Comparison of ENCODE assay signal across 22 cellular contexts in the genomic region with DNA sequence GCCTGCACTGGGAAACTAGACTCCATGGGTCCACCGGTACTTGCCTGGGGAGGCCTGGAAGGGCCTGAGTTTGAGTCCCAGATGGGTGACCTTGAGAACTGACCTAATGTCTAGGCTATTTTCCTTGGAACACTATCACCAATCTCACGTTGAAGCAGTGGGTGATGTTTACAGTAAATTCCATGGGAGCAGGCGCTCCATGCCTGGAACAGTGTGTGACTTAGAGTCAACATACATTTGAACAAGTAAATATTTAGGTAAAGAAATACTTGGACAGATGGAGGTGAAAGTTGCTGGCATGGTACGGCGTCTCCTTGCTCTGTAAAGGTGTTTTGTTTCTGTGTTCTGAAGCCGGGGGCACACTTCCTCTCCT. TPM values are rescaled to one million over a fixed set of nuclear protein-coding genes. Genes with fewer than 3 reads are reported as not detected.
DNase-seq lines count a peak whose midpoint lies in the region; ATAC-seq, FAIRE-seq and TF ChIP-seq lines count a peak whose summit lies in the region.
"Had no signal": no experiment of that assay in that cellular context is flagged by ENCODE, and none has a peak within 500 bp of the region (broad histone marks: within the 10 kb centered on the region; RNA-seq: fewer than 3 reads in every experiment).

No MANE protein-coding gene starts in this region.

- no peaks in the 10 kb centered on the region for H3K27me3 Mint-ChIP-seq in chondrocyte (ENCODE audit: low read depth)
- no peaks in the 10 kb centered on the region for H3K27me3 Mint-ChIP-seq in CD4-positive, alpha-beta memory T cell
- H3K27me3 Mint-ChIP-seq: activated naive CD4-positive, alpha-beta T cell treated with anti-CD3 and anti-CD28 coated beads, Interleukin-2, amount 10 ng/mL, durations not matched to agents 7 days and 5 days; progenitor cell of endocrine pancreas had no signal

- WGBS in HepG2 (ENCODE audit: low lambda C conversion rate): 19% methylated on average over 5 of the region's 6 CpGs
- 66% methylated on average over 5 of the region's 6 CpGs for WGBS in right lobe of liver (ENCODE audit: insufficient coverage, low coverage, low lambda C conversion rate, missing lambda C conversion rate)

- no peak overlapping the region for H3K4me3 Mint-ChIP-seq in chondrocyte (ENCODE audit: unreplicated experiment)
- H3K4me3 Mint-ChIP-seq in CD4-positive, alpha-beta memory T cell: no peak overlapping the region
- H3K4me3 Mint-ChIP-seq: activated naive CD4-positive, alpha-beta T cell treated with anti-CD3 and anti-CD28 coated beads, Interleukin-2, amount 10 ng/mL, durations not matched to agents 7 days and 5 days; nephron progenitor cell had no signal

- H4K20me1 ChIP-seq in HepG2 (ENCODE audit: insufficient read depth, low read length): peaks cover under 1% of the 10 kb centered on the region; the same call in 1 of the 2 replicates

- H2AFZ ChIP-seq in HepG2 (ENCODE audit: low read length): no peak overlapping the region
- H2AFZ ChIP-seq: GM23248 had no signal

- H3K27ac ChIP-seq in HepG2 (ENCODE audit: extremely low read length, insufficient read depth, low read length) (peak overlapping the region; percentile 55), right lobe of liver (no peak overlapping the region)
- H3K27ac ChIP-seq in CD4-positive, alpha-beta memory T cell (ENCODE audit: low read depth, low read length): no peak overlapping the region
- H3K27ac ChIP-seq: GM23248 had no signal

- TF ChIP-seq CTCF in HepG2 (CRISPR knock-in tag; IDR thresholded peaks at IDR 0.05): no peak
- TF ChIP-seq CTCF in right lobe of liver (IDR thresholded peaks at IDR 0.05): no peak
- no peak for TF ChIP-seq CTCF in chondrocyte (IDR thresholded peaks at IDR 0.05)
- no peak for TF ChIP-seq CTCF in mucosa of descending colon (IDR thresholded peaks at IDR 0.05)
- TF ChIP-seq CTCF in D721Med (IDR thresholded peaks at IDR 0.05; ENCODE audit: insufficient read depth, missing control alignments): no peak

- H3K9ac ChIP-seq in HepG2 (ENCODE audit: insufficient read depth, low read depth, low read length): no peak overlapping the region
- H3K9ac ChIP-seq: GM23248 had no signal

- BruUV-seq in HepG2 (replicated peaks; lab: Mats Ljungman, UMichigan): no TSS peak

- peak; percentile 44 for ATAC-seq in HepG2
- ATAC-seq in right lobe of liver: no peak
- peak; percentile 31 for ATAC-seq in mucosa of descending colon
- no peak for ATAC-seq in HG02623 (IDR thresholded peaks at IDR 0.05; ENCODE audit: unreplicated experiment)

- CTCF ChIA-PET in HepG2 (lab: Yijun Ruan, JAX; ENCODE audit: low intra/inter-chr PET ratio, low total read pairs): no interaction called here
- CTCF ChIA-PET in CD4-positive, alpha-beta memory T cell (lab: Charles Lee; ENCODE audit: partially characterized antibody): interaction anchor here (1.6 kb wide), 1 partner anchor 17 kb away, joined by 5 read pairs; no protein-coding TSS in a partner anchor

- H3K4me2 ChIP-seq in HepG2 (ENCODE audit: low read depth, low read length): peak overlapping the region; percentile 38; the same call in 1 of the 2 replicates

- peaks cover 81% of the 10 kb centered on the region for H3K79me2 ChIP-seq in HepG2 (ENCODE audit: insufficient read depth, low read length)

- no peaks in the 10 kb centered on the region for H3K27me3 ChIP-seq in HepG2 (ENCODE audit: control insufficient read depth in 1 of 2, insufficient read depth in 2 of 2, low read length in 2 of 2)
- no peaks in the 10 kb centered on the region for H3K27me3 ChIP-seq in right lobe of liver
- no peaks in the 10 kb centered on the region for H3K27me3 ChIP-seq in CD4-positive, alpha-beta memory T cell (ENCODE audit: insufficient read depth, low read length)

- TF ChIP-seq POLR2A in HepG2 (IDR thresholded peaks at IDR 0.05; ENCODE audit: insufficient read depth in 1 of 2, low read depth in 2 of 2, low read length in 2 of 2) (no peak), right lobe of liver (IDR thresholded peaks at IDR 0.05) (no peak)

- H3K9me3 ChIP-seq in HepG2 (ENCODE audit: low read length): no peaks in the 10 kb centered on the region
- no peaks in the 10 kb centered on the region for H3K9me3 ChIP-seq in right lobe of liver
- no peaks in the 10 kb centered on the region for H3K9me3 ChIP-seq in mucosa of descending colon
- H3K9me3 ChIP-seq in CD4-positive, alpha-beta memory T cell (ENCODE audit: control insufficient read depth in 1 of 2, low read length in 2 of 2): no peaks in the 10 kb centered on the region

- no peak overlapping the region for H3K4me3 ChIP-seq in HepG2 (replicated peaks in 1 of 3; ENCODE audit: insufficient read depth in 1 of 3, low read depth in 2 of 3, low read length in 3 of 3)
- no peak overlapping the region for H3K4me3 ChIP-seq in right lobe of liver
- no peak overlapping the region for H3K4me3 ChIP-seq in mucosa of descending colon
- no peak overlapping the region for H3K4me3 ChIP-seq in CD4-positive, alpha-beta memory T cell (ENCODE audit: low read length in 2 of 2)
- H3K4me3 ChIP-seq: GM23248, skin epidermis had no signal

- peak overlapping the region; percentile 52 for H3K27ac Mint-ChIP-seq in chondrocyte (ENCODE audit: unreplicated experiment)
- H3K27ac Mint-ChIP-seq in CD4-positive, alpha-beta memory T cell: peak overlapping the region in 3 of 7 donors; percentile 19 to 60 (median 52)
- H3K27ac Mint-ChIP-seq: activated naive CD4-positive, alpha-beta T cell treated with anti-CD3 and anti-CD28 coated beads, Interleukin-2, amount 10 ng/mL, durations not matched to agents 7 days and 5 days; nephron progenitor cell; progenitor cell of endocrine pancreas had no signal

- intact Hi-C loops in HepG2 (cut with micrococcal nuclease; ENCODE audit: unreplicated experiment) (no loop called here), right lobe of liver (cut with DNase I) (no loop called here), mucosa of descending colon (cut with DNase I, micrococcal nuclease) (no loop called here)
- intact Hi-C loops in CD4-positive, alpha-beta memory T cell (cut with micrococcal nuclease): no loop called here

- FAIRE-seq in HepG2 (lab: Jason Lieb, UNC) (no peak), D721Med (lab: Jason Lieb, UNC) (no peak)
- FAIRE-seq: frontal cortex had no signal

- peak in 1 of 2 experiments; percentile 59; a peak in 1 of 4 replicates for TF ChIP-seq EP300 in HepG2 (IDR thresholded peaks at IDR 0.05; ENCODE audit: low read depth in 2 of 2, low read length in 2 of 2)
- no peak for TF ChIP-seq EP300 in HepG2 (CRISPR knock-in tag; IDR thresholded peaks at IDR 0.05; ENCODE audit: borderline replicate concordance)

- DNase-seq in HepG2 (ENCODE audit: low spot score) (no peak), right lobe of liver (no peak), chondrocyte (ENCODE audit: low spot score) (no peak), mucosa of descending colon (no peak), D721Med (ENCODE audit: insufficient read length, low spot score) (no peak)
- no peak for DNase-seq in activated CD8-positive, alpha-beta memory T cell treated with anti-CD3 and anti-CD28 coated beads, Interleukin-2, amount 50 U/mL, for 4 hours
- DNase-seq in CD4-positive, alpha-beta memory T cell: no peak
- DNase-seq: activated naive CD4-positive, alpha-beta T cell treated with anti-CD3 and anti-CD28 coated beads, Interleukin-2, amount 10 ng/mL, durations not matched to agents 7 days and 5 days; EL; GM23248; Karpas-422; mesendoderm; NCI-H1105 treated with DMSO at 0.1 percent for 48 hours; NCI-H748 treated with DMSO at 0.1 percent for 48 hours; nephron progenitor cell; OCI-M1; SHP77 treated with DMSO at 0.1 percent for 48 hours; stimulated activated CD4-positive, alpha-beta T cell treated with anti-CD3 and anti-CD28 coated beads, Interleukin-2, amount 100 ng/mL, for 48 hours had no signal

- in situ Hi-C loops in HepG2 (cut with HindIII; ENCODE audit: extremely low pct_ligation_motif_present, low pct_unique_long_range_greater_than_20kb): no loop called here

- no peak for TF ChIP-seq RAD21 in HepG2 (CRISPR knock-in tag; IDR thresholded peaks at IDR 0.05)

- H3K4me1 ChIP-seq in HepG2 (ENCODE audit: insufficient read depth, low read length): peaks cover 31% of the 10 kb centered on the region
- peaks cover 3 to 22% (median 6%) of the 10 kb centered on the region in 4 donors for H3K4me1 ChIP-seq in right lobe of liver
- H3K4me1 ChIP-seq in mucosa of descending colon (ENCODE audit: low read depth): peaks cover 14% of the 10 kb centered on the region
- H3K4me1 ChIP-seq in CD4-positive, alpha-beta memory T cell (ENCODE audit: insufficient read depth, low read length): peaks cover 22% of the 10 kb centered on the region

- H3K36me3 Mint-ChIP-seq in chondrocyte (ENCODE audit: low read depth): no peaks in the 10 kb centered on the region
- H3K36me3 Mint-ChIP-seq in CD4-positive, alpha-beta memory T cell: peaks cover 0 to 2% of the 10 kb centered on the region in 2 donors
- H3K36me3 Mint-ChIP-seq: activated naive CD4-positive, alpha-beta T cell treated with anti-CD3 and anti-CD28 coated beads, Interleukin-2, amount 10 ng/mL, durations not matched to agents 7 days and 5 days had no signal

- no peaks in the 10 kb centered on the region for H3K9me3 Mint-ChIP-seq in chondrocyte (ENCODE audit: low read depth)
- no peaks in the 10 kb centered on the region for H3K9me3 Mint-ChIP-seq in CD4-positive, alpha-beta memory T cell
- H3K9me3 Mint-ChIP-seq: activated naive CD4-positive, alpha-beta T cell treated with anti-CD3 and anti-CD28 coated beads, Interleukin-2, amount 10 ng/mL, durations not matched to agents 7 days and 5 days; nephron progenitor cell had no signal

- H3K36me3 ChIP-seq in HepG2 (replicated peaks in 1 of 2; ENCODE audit: control insufficient read depth in 1 of 2, insufficient read depth in 2 of 2, low read length in 2 of 2) (peaks cover 4% of the 10 kb centered on the region in 2 experiments; a peak in 3 of 5 replicates), right lobe of liver (no peaks in the 10 kb centered on the region), mucosa of descending colon (ENCODE audit: low read depth) (no peaks in the 10 kb centered on the region)
- H3K36me3 ChIP-seq in CD4-positive, alpha-beta memory T cell (ENCODE audit: insufficient read depth, low read length): no peaks in the 10 kb centered on the region

- peaks cover 16% of the 10 kb centered on the region for H3K4me1 Mint-ChIP-seq in chondrocyte (ENCODE audit: low read depth)
- peaks cover 28 to 71% (median 37%) of the 10 kb centered on the region in 4 donors for H3K4me1 Mint-ChIP-seq in CD4-positive, alpha-beta memory T cell

- POLR2A ChIA-PET in HepG2 (lab: Yijun Ruan, JAX): no interaction called here
- POLR2A ChIA-PET in CD4-positive, alpha-beta memory T cell (lab: Charles Lee; ENCODE audit: partially characterized antibody): interaction anchor here (1.1 kb wide), 1 partner anchor 48 kb away, joined by 3 read pairs; a partner anchor contains a TSS

RNA-seq across cellular contexts. Expression of a gene that starts 47.5 kb away (rescaled TPM):
- total RNA-seq in HepG2 (2016; rRNA removed; fragmentation: Illumina TruSeq; extraction: Trizol) (46.5 and 53.3 TPM in 2 replicates), right lobe of liver (10 to 100 TPM; 14.1 to 34.8 (median 30.6) TPM), chondrocyte (24.2 to 29.1 TPM (median 25.2 TPM) in 3 replicates), mucosa of descending colon (10 to 100 TPM; 51.8 to 70.8 (median 56.2) TPM)
- total RNA-seq in HepG2 (2016; cell fraction: cytosol; rRNA removed; fragmentation: Illumina TruSeq; extraction: Trizol; ENCODE audit: low read depth): 65.4 and 73.2 TPM in 2 replicates
- 45.9 and 47.6 TPM in 2 replicates for total RNA-seq in HepG2 (2016; cell fraction: insoluble cytoplasmic fraction; rRNA removed; fragmentation: Illumina TruSeq; extraction: Trizol)
- 39.0 and 41.3 TPM in 2 replicates for total RNA-seq in HepG2 (2016; cell fraction: membrane; rRNA removed; fragmentation: Illumina TruSeq; extraction: Trizol)
- 38.2 and 42.5 TPM in 2 replicates for total RNA-seq in HepG2 (2016; cell fraction: nucleus; rRNA removed; fragmentation: Illumina TruSeq; extraction: Trizol)
- polyA plus RNA-seq in HepG2 (2011; rRNA removed): 29.5 and 31.8 TPM in 2 replicates
- polyA plus RNA-seq in HepG2 (2011; cell fraction: cytosol; rRNA removed): 29.0 and 31.7 TPM in 2 replicates
- polyA plus RNA-seq in HepG2 (2011; cell fraction: nucleus; rRNA removed): 29.6 and 30.6 TPM in 2 replicates
- polyA plus RNA-seq in HepG2 (2012): 31.1 and 34.7 TPM in 2 replicates
- 5.0 TPM in 2 replicates for polyA plus RNA-seq in HepG2 (2016; cell fraction: cytosol; fragmentation: Illumina TruSeq; extraction: Trizol; ENCODE audit: low read depth)
- polyA plus RNA-seq in HepG2 (2016; cell fraction: insoluble cytoplasmic fraction; fragmentation: Illumina TruSeq; extraction: Trizol; ENCODE audit: low read depth): 34.0 and 38.1 TPM in 2 replicates
- 15.8 and 17.3 TPM in 2 replicates for polyA plus RNA-seq in HepG2 (2016; cell fraction: membrane; fragmentation: Illumina TruSeq; extraction: Trizol; ENCODE audit: low read depth)
- 42.2 and 45.1 TPM in 2 replicates for polyA plus RNA-seq in HepG2 (2016; cell fraction: nucleus; fragmentation: Illumina TruSeq; extraction: Trizol; ENCODE audit: insufficient read depth, low read depth)
- 34.1 and 63.3 TPM in 2 replicates for polyA minus RNA-seq in HepG2 (2011; rRNA and poly(A)+ RNA removed; ENCODE audit: low replicate concordance)
- 21.7 and 28.5 TPM in 2 replicates for polyA minus RNA-seq in HepG2 (2011; cell fraction: cytosol; rRNA and poly(A)+ RNA removed)
- polyA minus RNA-seq in HepG2 (2011; cell fraction: nucleus; rRNA and poly(A)+ RNA removed): 25.8 and 31.3 TPM in 2 replicates
- 10 to 100 TPM; 73.7 to 80.7 TPM for total RNA-seq in CD4-positive, alpha-beta memory T cell
- 10 to 100 TPM; 40.7 to 52.2 TPM for polyA plus RNA-seq in CD4-positive, alpha-beta memory T cell

Comparison
In these comparisons a context has a peak if more than half of its experiments do, and no peak if none do; other contexts are left out.
1. ATAC-seq: peak in HepG2 (single experiment) and mucosa of descending colon (single experiment); none in right lobe of liver (0 of 4) and HG02623 (single experiment).